Comparison of ENCODE assay signal across 8 cellular contexts in genomic region chr2:201126308-201127127, GRCh38. TPM values are rescaled to one million over a fixed set of nuclear protein-coding genes. Genes with fewer than 3 reads are reported as not detected.
DNase-seq lines count a peak whose midpoint lies in the region; ATAC-seq and TF ChIP-seq lines count a peak whose summit lies in the region.

No MANE protein-coding gene starts in this region.

- no peak overlapping the region for H2AFZ ChIP-seq in HCT116 (ENCODE audit: low read depth, low read length, poor library complexity, severe bottlenecking)

- peaks cover 87% of the 10 kb centered on the region for H3K79me2 ChIP-seq in HCT116 (ENCODE audit: insufficient read depth, low read length)

- peaks cover 13 to 94% of the 10 kb centered on the region in 2 experiments for H3K4me1 ChIP-seq in HCT116 (ENCODE audit: control insufficient read depth in 1 of 2, insufficient read depth in 2 of 2, low read length in 2 of 2)

- H3K9me3 ChIP-seq in HCT116 (ENCODE audit: control insufficient read depth in 1 of 2, insufficient read depth in 1 of 2, low read depth in 1 of 2, low read length in 2 of 2) = no peaks in the 10 kb centered on the region

- ATAC-seq in HCT116 = no peak
- peak; percentile 6 for ATAC-seq in left ventricle myocardium superior

- H3K4me2 ChIP-seq in HCT116 (ENCODE audit: low read length) = 0 out of 2 replicates have a peak overlapping the region, but pooled peaks have one; percentile 6

- POLR2A ChIA-PET in HCT116 (lab: Charles Lee) = no interaction called here
- POLR2A ChIA-PET in activated CD4-positive, alpha-beta memory T cell treated with anti-CD3 and anti-CD28 coated beads, Interleukin-2, amount 10 ng/mL, durations not matched to agents 7 days and 5 days (lab: Charles Lee) = interaction anchor here (0.6 to 1.7 kb wide), 8 partner anchors 9 to 163 kb away, joined by 3 to 11 read pairs (median 4); partner anchors contain the start of genes CASP10 and ORC2

- TF ChIP-seq CTCF in HCT116 (IDR thresholded peaks at IDR 0.05 in 2 of 3, conservative IDR thresholded peaks at IDR 0.05 in 1 of 3; ENCODE audit: borderline replicate concordance in 1 of 3, insufficient read depth in 1 of 3, low read depth in 2 of 3, low read length in 2 of 3) = no peak

- H3K4me3 Mint-ChIP-seq in activated CD4-positive, alpha-beta memory T cell treated with anti-CD3 and anti-CD28 coated beads, Interleukin-2, amount 10 ng/mL, durations not matched to agents 7 days and 5 days = peak overlapping the region; percentile 96

- TF ChIP-seq RAD21 in HCT116 (IDR thresholded peaks at IDR 0.05; ENCODE audit: low read depth) = no peak

- no peak for TF ChIP-seq POLR2A in HCT116 (IDR thresholded peaks at IDR 0.05; ENCODE audit: borderline replicate concordance, extremely low read depth, insufficient read depth, insufficient read length)

- BruUV-seq in HCT116 (replicated peaks; lab: Mats Ljungman, UMichigan) = no TSS peak

- RAD21 ChIA-PET in HCT116 (lab: Charles Lee; ENCODE audit: low non-redundant PET in 1 of 2, low total read pairs in 2 of 2, uncharacterized antibody in 2 of 2, unreplicated experiment in 2 of 2) = no interaction called here

- no peak overlapping the region for H3K4me3 ChIP-seq in HCT116 (replicated peaks in 1 of 2; ENCODE audit: low read depth in 1 of 2, low read length in 2 of 2)

- H3K27ac ChIP-seq in HCT116 (ENCODE audit: low read depth, low read length) = no peak overlapping the region
- H3K27ac ChIP-seq in substantia nigra (ENCODE audit: low read depth, low read length, poor library complexity, severe bottlenecking) = peak overlapping the region; percentile 87

- H3K36me3 Mint-ChIP-seq in activated CD4-positive, alpha-beta memory T cell treated with anti-CD3 and anti-CD28 coated beads, Interleukin-2, amount 10 ng/mL, durations not matched to agents 7 days and 5 days (ENCODE audit: low read depth) = peaks cover 77% of the 10 kb centered on the region

- CTCF ChIA-PET in HCT116 (lab: Charles Lee) = interaction anchor here (1.2 kb wide), 2 partner anchors 8 to 31 kb away, joined by 4 read pairs; no protein-coding TSS in a partner anchor
- CTCF ChIA-PET in activated CD4-positive, alpha-beta memory T cell treated with anti-CD3 and anti-CD28 coated beads, Interleukin-2, amount 10 ng/mL, durations not matched to agents 7 days and 5 days (lab: Charles Lee) = interaction anchor here (0.7 to 1.2 kb wide), 6 partner anchors 51 to 262 kb away, joined by 3 to 6 read pairs (median 4); partner anchors contain the start of gene CLK1

- no peaks in the 10 kb centered on the region for H3K27me3 Mint-ChIP-seq in activated CD4-positive, alpha-beta memory T cell treated with anti-CD3 and anti-CD28 coated beads, Interleukin-2, amount 10 ng/mL, durations not matched to agents 7 days and 5 days

- peaks cover 89% of the 10 kb centered on the region for H3K4me1 Mint-ChIP-seq in activated CD4-positive, alpha-beta memory T cell treated with anti-CD3 and anti-CD28 coated beads, Interleukin-2, amount 10 ng/mL, durations not matched to agents 7 days and 5 days

- H3K36me3 ChIP-seq in HCT116 (ENCODE audit: control insufficient read depth in 1 of 2, insufficient read depth in 2 of 2, low read length in 2 of 2) = no peaks in the 10 kb centered on the region

- H3K27ac Mint-ChIP-seq in activated CD4-positive, alpha-beta memory T cell treated with anti-CD3 and anti-CD28 coated beads, Interleukin-2, amount 10 ng/mL, durations not matched to agents 7 days and 5 days = peak overlapping the region; percentile 90

- H4K20me1 ChIP-seq in HCT116 (ENCODE audit: insufficient read depth) = no peaks in the 10 kb centered on the region

- no peaks in the 10 kb centered on the region for H3K9me3 Mint-ChIP-seq in activated CD4-positive, alpha-beta memory T cell treated with anti-CD3 and anti-CD28 coated beads, Interleukin-2, amount 10 ng/mL, durations not matched to agents 7 days and 5 days

- 0 out of 2 replicates have a peak overlapping the region, but pooled peaks have one; percentile 7 for H3K9ac ChIP-seq in HCT116 (ENCODE audit: low read length)

- H3K27me3 ChIP-seq in HCT116 (ENCODE audit: insufficient read depth, low read length) = no peaks in the 10 kb centered on the region

- intact Hi-C loops in HCT116 (cut with micrococcal nuclease) (no loop called here), left ventricle myocardium superior (cut with micrococcal nuclease) (no loop called here)

- DNase-seq in ELR (ENCODE audit: low read depth) = peak; percentile 52
- no peak for DNase-seq in HCT116 (ENCODE audit: low read depth, low spot score)
- no peak for DNase-seq in activated CD4-positive, alpha-beta memory T cell treated with anti-CD3 and anti-CD28 coated beads, Interleukin-2, amount 10 ng/mL, durations not matched to agents 7 days and 5 days
- DNase-seq in left ventricle myocardium superior = no peak
- DNase-seq in substantia nigra (lab: John Stamatoyannopoulos, UW) = no peak
- DNase-seq in cerebellar cortex (ENCODE audit: low spot score) = no peak
- no peak for DNase-seq in SKM-1 (lab: John Stamatoyannopoulos, UW; ENCODE audit: unreplicated experiment)
- DNase-seq in NCI-H2029 treated with DMSO at 0.1 percent for 48 hours (lab: John Stamatoyannopoulos, UW) = no peak

- no peaks in the 10 kb centered on the region for H3K9me2 ChIP-seq in HCT116 (ENCODE audit: insufficient read depth)

TF ChIP-seq in HCT116, 20 proteins besides CTCF, POLR2A, EP300 and RAD21:
- TF ChIP-seq ATF3 (IDR thresholded peaks at IDR 0.05) = no peak
- no peak for TF ChIP-seq CEBPB (IDR thresholded peaks at IDR 0.05; ENCODE audit: low read depth)
- no peak for TF ChIP-seq YY1 (IDR thresholded peaks at IDR 0.05; ENCODE audit: extremely low read depth, insufficient replicate concordance, low read depth, low read length)
- TF ChIP-seq REST (IDR thresholded peaks at IDR 0.05; ENCODE audit: low read depth) = no peak
- TF ChIP-seq EZH2phosphoT487 (IDR thresholded peaks at IDR 0.05; ENCODE audit: borderline replicate concordance) = no peak

RNA-seq across cellular contexts. Expression of gene CFLAR, which starts 10.6 kb away (rescaled TPM):
- total RNA-seq in HCT116 (2021; ENCODE audit: unreplicated experiment) = 35.6 TPM
- 19.8 and 21.2 TPM in 2 replicates for polyA plus RNA-seq in HCT116 (2012)
- total RNA-seq in activated CD4-positive, alpha-beta memory T cell treated with anti-CD3 and anti-CD28 coated beads, Interleukin-2, amount 10 ng/mL, durations not matched to agents 7 days and 5 days = 100 to 1,000 TPM; 192 to 196 TPM
- total RNA-seq in left ventricle myocardium superior = 252 TPM

RNA-seq across cellular contexts. Expression of gene NDUFB3, which starts 54.7 kb away (rescaled TPM):
- 94.6 TPM for total RNA-seq in HCT116 (2021; ENCODE audit: unreplicated experiment)
- 44.9 and 56.2 TPM in 2 replicates for polyA plus RNA-seq in HCT116 (2012)
- 100 to 1,000 TPM; 133 to 135 TPM for total RNA-seq in activated CD4-positive, alpha-beta memory T cell treated with anti-CD3 and anti-CD28 coated beads, Interleukin-2, amount 10 ng/mL, durations not matched to agents 7 days and 5 days
- 540 TPM for total RNA-seq in left ventricle myocardium superior

RNA-seq across cellular contexts. Expression of gene HYCC2, which starts 55.0 kb away (rescaled TPM):
- total RNA-seq in HCT116 (2021; ENCODE audit: unreplicated experiment) = 9.9 TPM
- 1.4 and 2.0 TPM in 2 replicates for polyA plus RNA-seq in HCT116 (2012)
- 10 to 100 TPM; 27.9 to 31.9 TPM for total RNA-seq in activated CD4-positive, alpha-beta memory T cell treated with anti-CD3 and anti-CD28 coated beads, Interleukin-2, amount 10 ng/mL, durations not matched to agents 7 days and 5 days
- total RNA-seq in left ventricle myocardium superior = 12.7 TPM

RNA-seq across cellular contexts. Expression of gene CASP10, which starts 56.4 kb away (rescaled TPM):
- total RNA-seq in HCT116 (2021; ENCODE audit: unreplicated experiment) (2.6 TPM), left ventricle myocardium superior (6.4 TPM)
- polyA plus RNA-seq in HCT116 (2012) = 1.8 and 2.3 TPM in 2 replicates
- total RNA-seq in activated CD4-positive, alpha-beta memory T cell treated with anti-CD3 and anti-CD28 coated beads, Interleukin-2, amount 10 ng/mL, durations not matched to agents 7 days and 5 days = 10 to 100 TPM; 47.8 to 51.3 TPM
